Comparison of ENCODE assay signal across 1 cellular context in genomic region chr3:142104763-142105162, GRCh38.
A peak's percentile ranks its signal among the peaks of the same experiment; 100 is the strongest.
TF ChIP-seq lines count a peak whose summit lies in the region.

No MANE protein-coding gene starts in this region.

TF ChIP-seq in HepG2, 621 proteins besides CTCF, POLR2A, EP300 and RAD21:
- TF ChIP-seq MTF2 (CRISPR knock-in tag; IDR thresholded peaks at IDR 0.05; ENCODE audit: borderline replicate concordance) (no peak), ZNF709 (CRISPR knock-in tag; IDR thresholded peaks at IDR 0.05) (peak; percentile 67; the same call in 1 of the 2 replicates), ETV5 (CRISPR knock-in tag; IDR thresholded peaks at IDR 0.05; ENCODE audit: borderline replicate concordance) (no peak), ZNF766 (CRISPR knock-in tag; IDR thresholded peaks at IDR 0.05; ENCODE audit: borderline replicate concordance) (no peak), ZNF234 (CRISPR knock-in tag; conservative IDR thresholded peaks at IDR 0.05) (no peak)
